In genomic region chr21:32806810-32807386, GRCh38 we compare ENCODE assay signal across 15 cellular contexts. TPM values are rescaled to one million over a fixed set of nuclear protein-coding genes. Genes with fewer than 3 reads are reported as not detected.
A peak's percentile ranks its signal among the peaks of the same experiment; 100 is the strongest.
DNase-seq lines count a peak whose midpoint lies in the region; ATAC-seq and TF ChIP-seq lines count a peak whose summit lies in the region.
"Had no signal": no experiment of that assay in that cellular context is flagged by ENCODE, and none has a peak within 500 bp of the region (broad histone marks: within the 10 kb centered on the region; RNA-seq: fewer than 3 reads in every experiment).

No MANE protein-coding gene starts in this region.

- no peak overlapping the region for H2BK120ac ChIP-seq in mesenchymal stem cell (ENCODE audit: low read depth, low read length)

- DNase-seq in activated naive CD4-positive, alpha-beta T cell treated with anti-CD3 and anti-CD28 coated beads for 36 hours = peak; percentile 71
- DNase-seq in activated naive CD4-positive, alpha-beta T cell (lab: John Stamatoyannopoulos, UW) = no peak
- DNase-seq in activated naive CD4-positive, alpha-beta T cell treated with anti-CD3 and anti-CD28 coated beads, Interleukin-2, amount 50 U/mL, for 72 hours (ENCODE audit: low spot score in 2 of 2) = peak in 1 of 2 donors; percentile 55
- DNase-seq in neural progenitor cell (ENCODE audit: low spot score) (no peak), transverse colon (no peak), MM.1S (no peak), GM20000 (ENCODE audit: low spot score) (no peak), mesenchymal stem cell (no peak)
- DNase-seq: BE2C, DMS53, NCI-H1105, OCI-M1, SK-N-SH had no signal

- H3K14ac ChIP-seq in mesenchymal stem cell (ENCODE audit: low read length in 2 of 2) = no peak overlapping the region

- H3K27me3 ChIP-seq in neural progenitor cell (no peaks in the 10 kb centered on the region), transverse colon (no peaks in the 10 kb centered on the region), MM.1S (replicated peaks; ENCODE audit: insufficient read depth, low read length) (no peaks in the 10 kb centered on the region), mesenchymal stem cell (ENCODE audit: control insufficient read depth in 1 of 2, insufficient read depth in 1 of 2, low read length in 2 of 2) (no peaks in the 10 kb centered on the region)
- H3K27me3 ChIP-seq: BE2C, neutrophil had no signal

- H2AFZ ChIP-seq in neural progenitor cell (replicated peaks) (no peak overlapping the region), MM.1S (ENCODE audit: low read length) (no peak overlapping the region), mesenchymal stem cell (ENCODE audit: low read depth, low read length) (no peak overlapping the region)

- no peak overlapping the region for H3K4ac ChIP-seq in mesenchymal stem cell (ENCODE audit: low read depth in 1 of 2, low read length in 2 of 2)

- H3F3A ChIP-seq in neural progenitor cell (ENCODE audit: low read depth) (peaks cover 14% of the 10 kb centered on the region), MM.1S (ENCODE audit: insufficient read depth, low read length) (no peaks in the 10 kb centered on the region)

- CTCF ChIA-PET in activated naive CD4-positive, alpha-beta T cell treated with anti-CD3 and anti-CD28 coated beads for 36 hours (lab: Charles Lee) = interaction anchor here (1.0 to 1.1 kb wide), 2 partner anchors 20 to 636 kb away, joined by 4 to 5 read pairs; no protein-coding TSS in a partner anchor

- intact Hi-C loops in activated naive CD4-positive, alpha-beta T cell treated with anti-CD3 and anti-CD28 coated beads for 36 hours (cut with micrococcal nuclease) = loop anchor here (1.0 kb wide), 1 partner anchor 35 kb away; no protein-coding TSS in a partner anchor
- intact Hi-C loops in transverse colon (cut with DNase I; ENCODE audit: low total_unique reads) = no loop called here

- H3K79me2 ChIP-seq in neural progenitor cell (ENCODE audit: low read depth) (no peaks in the 10 kb centered on the region), MM.1S (ENCODE audit: low read length) (no peaks in the 10 kb centered on the region)

- peak overlapping the region; percentile 63 for H3K27ac Mint-ChIP-seq in activated naive CD4-positive, alpha-beta T cell treated with anti-CD3 and anti-CD28 coated beads for 36 hours
- peak overlapping the region; percentile 23 to 80 for H3K27ac Mint-ChIP-seq in activated naive CD4-positive, alpha-beta T cell treated with anti-CD3 and anti-CD28 coated beads, Interleukin-2, amount 50 U/mL, for 72 hours
- H3K27ac Mint-ChIP-seq in neural progenitor cell = peak overlapping the region; percentile 89

- no peak overlapping the region for H3K4me3 Mint-ChIP-seq in activated naive CD4-positive, alpha-beta T cell treated with anti-CD3 and anti-CD28 coated beads for 36 hours
- H3K4me3 Mint-ChIP-seq in neural progenitor cell = no peak overlapping the region

- no peak overlapping the region for H3K27ac ChIP-seq in neural progenitor cell
- H3K27ac ChIP-seq in transverse colon = peak overlapping the region in 3 of 4 donors; percentile 51 to 76 (median 54)
- no peak overlapping the region for H3K27ac ChIP-seq in MM.1S (ENCODE audit: low read length)
- no peak overlapping the region for H3K27ac ChIP-seq in mesenchymal stem cell (ENCODE audit: low read length, poor library complexity, severe bottlenecking)
- H3K27ac ChIP-seq: neutrophil had no signal

- H3K9me2 ChIP-seq in MM.1S (replicated peaks; ENCODE audit: insufficient read depth, low read length) = no peaks in the 10 kb centered on the region
- H3K9me2 ChIP-seq: SK-N-SH had no signal

- no peak overlapping the region for H2BK12ac ChIP-seq in mesenchymal stem cell (ENCODE audit: low read length in 2 of 2)

- H4K91ac ChIP-seq in mesenchymal stem cell (ENCODE audit: low read length) = no peak overlapping the region

- no peak overlapping the region for H4K8ac ChIP-seq in mesenchymal stem cell (ENCODE audit: low read length)

- no peaks in the 10 kb centered on the region for H3K9me3 Mint-ChIP-seq in activated naive CD4-positive, alpha-beta T cell treated with anti-CD3 and anti-CD28 coated beads for 36 hours
- peaks cover 0 to 4% of the 10 kb centered on the region in 2 donors for H3K9me3 Mint-ChIP-seq in activated naive CD4-positive, alpha-beta T cell treated with anti-CD3 and anti-CD28 coated beads, Interleukin-2, amount 50 U/mL, for 72 hours
- H3K9me3 Mint-ChIP-seq in neural progenitor cell = peaks cover 5% of the 10 kb centered on the region

- no peaks in the 10 kb centered on the region for H3K9me3 ChIP-seq in neural progenitor cell (ENCODE audit: low read depth)
- no peaks in the 10 kb centered on the region for H3K9me3 ChIP-seq in transverse colon
- H3K9me3 ChIP-seq in MM.1S (replicated peaks; ENCODE audit: insufficient read depth, low read length) = no peaks in the 10 kb centered on the region
- no peaks in the 10 kb centered on the region for H3K9me3 ChIP-seq in mesenchymal stem cell (ENCODE audit: control insufficient read depth, low read length)
- H3K9me3 ChIP-seq: BE2C, neutrophil, SK-N-SH had no signal

- H2BK5ac ChIP-seq in mesenchymal stem cell (ENCODE audit: low read depth, low read length, poor library complexity, severe bottlenecking) = no peak overlapping the region

- no peaks in the 10 kb centered on the region for H3K36me3 ChIP-seq in neural progenitor cell
- H3K36me3 ChIP-seq in transverse colon = no peaks in the 10 kb centered on the region
- H3K36me3 ChIP-seq in MM.1S (replicated peaks; ENCODE audit: insufficient read depth, low read length) = no peaks in the 10 kb centered on the region
- no peaks in the 10 kb centered on the region for H3K36me3 ChIP-seq in mesenchymal stem cell (ENCODE audit: control insufficient read depth in 1 of 2, insufficient read depth in 2 of 2, low read depth in 1 of 2, low read length in 2 of 2)
- H3K36me3 ChIP-seq: BE2C, neutrophil had no signal

- no peak overlapping the region for H3K23ac ChIP-seq in mesenchymal stem cell (ENCODE audit: low read length in 2 of 2)

- no peaks in the 10 kb centered on the region for H3K79me1 ChIP-seq in mesenchymal stem cell (replicated peaks; ENCODE audit: low read length, poor library complexity, severe bottlenecking)

- H3K4me1 Mint-ChIP-seq in activated naive CD4-positive, alpha-beta T cell treated with anti-CD3 and anti-CD28 coated beads for 36 hours (ENCODE audit: low read depth) = peaks cover 32% of the 10 kb centered on the region
- peaks cover 62% of the 10 kb centered on the region for H3K4me1 Mint-ChIP-seq in neural progenitor cell

- H3K36me3 Mint-ChIP-seq in activated naive CD4-positive, alpha-beta T cell treated with anti-CD3 and anti-CD28 coated beads for 36 hours (ENCODE audit: low read depth) = no peaks in the 10 kb centered on the region
- peaks cover 0 to 6% of the 10 kb centered on the region in 2 donors for H3K36me3 Mint-ChIP-seq in activated naive CD4-positive, alpha-beta T cell treated with anti-CD3 and anti-CD28 coated beads, Interleukin-2, amount 50 U/mL, for 72 hours
- no peaks in the 10 kb centered on the region for H3K36me3 Mint-ChIP-seq in neural progenitor cell

- no peak overlapping the region for H2BK15ac ChIP-seq in mesenchymal stem cell (ENCODE audit: low read depth, poor library complexity, severe bottlenecking)

- no peak for TF ChIP-seq EP300 in transverse colon (IDR thresholded peaks at IDR 0.05; ENCODE audit: low read depth)

- H3K9ac ChIP-seq in neural progenitor cell (no peak overlapping the region), MM.1S (ENCODE audit: low read length) (no peak overlapping the region), mesenchymal stem cell (ENCODE audit: low read length) (no peak overlapping the region)
- H3K9ac ChIP-seq: SK-N-SH had no signal

- H4K20me1 ChIP-seq in neural progenitor cell (ENCODE audit: low read depth) (no peaks in the 10 kb centered on the region), MM.1S (ENCODE audit: insufficient read depth, low read length) (no peaks in the 10 kb centered on the region)

- no peak overlapping the region for H3K18ac ChIP-seq in mesenchymal stem cell (ENCODE audit: low read depth in 1 of 2, low read length in 2 of 2)

- H3K4me3 ChIP-seq in neural progenitor cell (no peak overlapping the region), transverse colon (no peak overlapping the region), MM.1S (ENCODE audit: low read length) (no peak overlapping the region), mesenchymal stem cell (ENCODE audit: insufficient read depth in 1 of 2, low read depth in 1 of 2, low read length in 2 of 2) (no peak overlapping the region)
- H3K4me3 ChIP-seq: lung had no signal

- H3K4me2 ChIP-seq in neural progenitor cell (no peak overlapping the region), MM.1S (ENCODE audit: low read depth, low read length) (no peak overlapping the region), mesenchymal stem cell (ENCODE audit: low read length, poor library complexity, severe bottlenecking) (no peak overlapping the region)
- H3K4me2 ChIP-seq: SK-N-SH had no signal

- ATAC-seq in activated naive CD4-positive, alpha-beta T cell treated with anti-CD3 and anti-CD28 coated beads, Interleukin-2, amount 50 U/mL, for 72 hours = peak; percentile 89 to 91

- H3K27me3 Mint-ChIP-seq in activated naive CD4-positive, alpha-beta T cell treated with anti-CD3 and anti-CD28 coated beads for 36 hours (ENCODE audit: low read depth) = no peaks in the 10 kb centered on the region
- peaks cover 8% of the 10 kb centered on the region for H3K27me3 Mint-ChIP-seq in neural progenitor cell (ENCODE audit: insufficient read depth, low read depth)

- H2AK5ac ChIP-seq in mesenchymal stem cell (ENCODE audit: low read length, severe bottlenecking) = no peak overlapping the region

- 40 to 73% methylated on average over 1 to 5 of the region's 5 CpGs for WGBS in transverse colon (ENCODE audit: low coverage in 1 of 2), 2 donors
- WGBS in mesenchymal stem cell = 100% methylated on average over 1 of the region's 5 CpGs

- in situ Hi-C loops in transverse colon (cut with MboI; ENCODE audit: low pct_ligation_motif_present in 1 of 4, low pct_unique_long_range_greater_than_20kb in 1 of 4, low sequenced_read_pairs in 3 of 4) = no loop called here

- TF ChIP-seq CTCF in neural progenitor cell (IDR thresholded peaks at IDR 0.05) = no peak
- TF ChIP-seq CTCF in transverse colon (IDR thresholded peaks at IDR 0.05) = no peak
- no peak for TF ChIP-seq CTCF in MM.1S (IDR thresholded peaks at IDR 0.05; ENCODE audit: low read length)
- no peak for TF ChIP-seq CTCF in GM20000 (IDR thresholded peaks at IDR 0.05; ENCODE audit: extremely low read depth, missing control alignments)

- TF ChIP-seq POLR2A in transverse colon (IDR thresholded peaks at IDR 0.05) = no peak

- peaks cover 15% of the 10 kb centered on the region for H3K4me1 ChIP-seq in neural progenitor cell
- peaks cover 0 to 25% (median 9%) of the 10 kb centered on the region in 4 donors for H3K4me1 ChIP-seq in transverse colon
- no peaks in the 10 kb centered on the region for H3K4me1 ChIP-seq in MM.1S (ENCODE audit: low read length)
- peaks cover 2% of the 10 kb centered on the region for H3K4me1 ChIP-seq in mesenchymal stem cell (ENCODE audit: control insufficient read depth, insufficient read depth, low read depth, low read length)
- H3K4me1 ChIP-seq: BE2C had no signal

RNA-seq across cellular contexts. Expression of gene PAXBP1, which starts 35.3 kb away (rescaled TPM):
- total RNA-seq in activated naive CD4-positive, alpha-beta T cell treated with anti-CD3 and anti-CD28 coated beads for 36 hours = 10 to 100 TPM; 44.5 to 44.8 TPM
- 10 to 100 TPM; 67.9 to 92.4 TPM for total RNA-seq in activated naive CD4-positive, alpha-beta T cell treated with anti-CD3 and anti-CD28 coated beads, Interleukin-2, amount 50 U/mL, for 72 hours
- total RNA-seq in neural progenitor cell (ENCODE audit: low replicate concordance) = 121 and 193 TPM in 2 replicates
- total RNA-seq in transverse colon = 10 to 100 TPM; 29.4 to 92.1 (median 54.2) TPM
- 13.5 TPM for polyA plus RNA-seq in mesenchymal stem cell (2013, experiment 1 of 2)
- 12.9 TPM for polyA plus RNA-seq in mesenchymal stem cell (2013, experiment 2 of 2)

Comparison
In these comparisons a context has a peak if more than half of its experiments do, and no peak if none do; other contexts are left out.
1. H3K27ac ChIP-seq: peak in transverse colon (3 of 4); none in neural progenitor cell (single experiment), MM.1S (single experiment) and mesenchymal stem cell (single experiment).
2. Peak in every context shown above with its lines, with median percentiles within 50 percentile points of each other: H3K27ac Mint-ChIP-seq.